10 cellular contexts compared by ENCODE assay signal in the genomic region with DNA sequence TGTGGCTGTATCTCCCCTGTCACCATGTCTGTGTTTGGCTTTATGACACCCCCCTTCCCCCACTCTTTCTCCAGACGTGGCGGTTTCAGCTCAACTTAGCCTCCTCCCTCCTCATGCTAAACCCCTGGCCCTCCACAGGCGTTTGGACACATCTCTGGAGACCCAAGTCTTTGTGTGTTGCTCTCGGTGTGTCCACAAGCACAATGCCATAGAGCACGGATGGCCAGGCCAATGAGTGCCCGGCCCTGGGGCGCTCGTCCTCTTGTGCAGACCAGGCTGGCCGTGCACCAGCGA. TPM values are rescaled to one million over a fixed set of nuclear protein-coding genes. Genes with fewer than 3 reads are reported as not detected.
DNase-seq lines count a peak whose midpoint lies in the region; ATAC-seq and TF ChIP-seq lines count a peak whose summit lies in the region.
"Had no signal": no experiment of that assay in that cellular context is flagged by ENCODE, and none has a peak within 500 bp of the region (broad histone marks: within the 10 kb centered on the region; RNA-seq: fewer than 3 reads in every experiment).

No MANE protein-coding gene starts in this region.

- H3K36me3 Mint-ChIP-seq in activated CD4-positive, alpha-beta T cell treated with anti-CD3 and anti-CD28 coated beads, Interleukin-2, amount 10 ng/mL, durations not matched to agents 24 days and 14 days (ENCODE audit: low read depth), result peaks cover 6% of the 10 kb centered on the region
- no peaks in the 10 kb centered on the region for H3K36me3 Mint-ChIP-seq in mesothelial cell of epicardium

- DNase-seq in activated CD4-positive, alpha-beta T cell treated with anti-CD3 and anti-CD28 coated beads, Interleukin-2, amount 10 ng/mL, durations not matched to agents 24 days and 14 days, result peak; percentile 66
- no peak for DNase-seq in activated CD4-positive, alpha-beta T cell treated with anti-CD3 and anti-CD28 coated beads, Interleukin-2, amount 50 U/mL, for 1 hour
- DNase-seq in coronary artery (ENCODE audit: low spot score) (no peak), mesothelial cell of epicardium (ENCODE audit: low spot score in 2 of 2, unreplicated experiment in 2 of 2) (no peak), tibial artery (peak in 1 of 2 donors; percentile 70), NCI-H1092 (lab: John Stamatoyannopoulos, UW) (no peak)

- no peaks in the 10 kb centered on the region for H3K9me3 ChIP-seq in tibial artery

- peak overlapping the region; percentile 89 for H3K4me3 Mint-ChIP-seq in activated CD4-positive, alpha-beta T cell treated with anti-CD3 and anti-CD28 coated beads, Interleukin-2, amount 10 ng/mL, durations not matched to agents 24 days and 14 days
- H3K4me3 Mint-ChIP-seq in mesothelial cell of epicardium, result peak overlapping the region; percentile 64

- H3K27me3 Mint-ChIP-seq in activated CD4-positive, alpha-beta T cell treated with anti-CD3 and anti-CD28 coated beads, Interleukin-2, amount 10 ng/mL, durations not matched to agents 24 days and 14 days, result peaks cover 12% of the 10 kb centered on the region
- H3K27me3 Mint-ChIP-seq in mesothelial cell of epicardium (ENCODE audit: low read depth), result no peaks in the 10 kb centered on the region

- H3K4me1 ChIP-seq in tibial artery, result peaks cover 0 to 38% (median 30%) of the 10 kb centered on the region in 4 donors

- intact Hi-C loops in activated CD4-positive, alpha-beta T cell treated with anti-CD3 and anti-CD28 coated beads, Interleukin-2, amount 10 ng/mL, durations not matched to agents 24 days and 14 days (cut with micrococcal nuclease), result loop anchor here (1.0 kb wide), 1 partner anchor 9 kb away; a partner anchor contains a TSS
- intact Hi-C loops in tibial artery (cut with DNase I; ENCODE audit: low total_unique reads), result no loop called here

- no peak for ATAC-seq in HG02571 (IDR thresholded peaks at IDR 0.05; ENCODE audit: unreplicated experiment)
- no peak for ATAC-seq in HG02870 (IDR thresholded peaks at IDR 0.05; ENCODE audit: unreplicated experiment)
- ATAC-seq: HCT116 had no signal

- H3K4me1 Mint-ChIP-seq in activated CD4-positive, alpha-beta T cell treated with anti-CD3 and anti-CD28 coated beads, Interleukin-2, amount 10 ng/mL, durations not matched to agents 24 days and 14 days, result peaks cover 28% of the 10 kb centered on the region
- H3K4me1 Mint-ChIP-seq in mesothelial cell of epicardium, result peaks cover 38% of the 10 kb centered on the region

- no peaks in the 10 kb centered on the region for H3K27me3 ChIP-seq in tibial artery

- H3K36me3 ChIP-seq in tibial artery, result peaks cover 2 to 15% (median 4%) of the 10 kb centered on the region in 3 donors

- H3K9me3 Mint-ChIP-seq in activated CD4-positive, alpha-beta T cell treated with anti-CD3 and anti-CD28 coated beads, Interleukin-2, amount 10 ng/mL, durations not matched to agents 24 days and 14 days, result no peaks in the 10 kb centered on the region
- H3K9me3 Mint-ChIP-seq in mesothelial cell of epicardium, result no peaks in the 10 kb centered on the region

- TF ChIP-seq CTCF in coronary artery (IDR thresholded peaks at IDR 0.05) (no peak), mesothelial cell of epicardium (IDR thresholded peaks at IDR 0.05; ENCODE audit: unreplicated experiment) (no peak), tibial artery (IDR thresholded peaks at IDR 0.05) (no peak)

- peak overlapping the region; percentile 80 for H3K27ac Mint-ChIP-seq in activated CD4-positive, alpha-beta T cell treated with anti-CD3 and anti-CD28 coated beads, Interleukin-2, amount 10 ng/mL, durations not matched to agents 24 days and 14 days
- peak overlapping the region; percentile 82 for H3K27ac Mint-ChIP-seq in mesothelial cell of epicardium

- H3K27ac ChIP-seq in coronary artery, result peak overlapping the region; percentile 85 to 97
- H3K27ac ChIP-seq in tibial artery, result peak overlapping the region; percentile 95 to 96
- H3K27ac ChIP-seq: KMS-11 had no signal

- peak overlapping the region; percentile 82 for H3K4me3 ChIP-seq in coronary artery
- peak overlapping the region; percentile 79 to 94 for H3K4me3 ChIP-seq in tibial artery

RNA-seq across cellular contexts. Expression of a gene that starts 0.5 kb away (rescaled TPM):
- total RNA-seq in activated CD4-positive, alpha-beta T cell treated with anti-CD3 and anti-CD28 coated beads, Interleukin-2, amount 10 ng/mL, durations not matched to agents 24 days and 14 days, result 60.3 and 61.1 TPM in 2 replicates
- total RNA-seq in mesothelial cell of epicardium, result 13.6 to 14.8 TPM (median 13.8 TPM) in 3 replicates

RNA-seq across cellular contexts. Expression of a gene that starts 8.7 kb away (rescaled TPM):
- 69.6 and 70.7 TPM in 2 replicates for total RNA-seq in activated CD4-positive, alpha-beta T cell treated with anti-CD3 and anti-CD28 coated beads, Interleukin-2, amount 10 ng/mL, durations not matched to agents 24 days and 14 days
- total RNA-seq in mesothelial cell of epicardium, result 277 to 312 TPM (median 299 TPM) in 3 replicates

RNA-seq across cellular contexts. Expression of a gene that starts 31.7 kb away (rescaled TPM):
- 1.8 and 2.0 TPM in 2 replicates for total RNA-seq in activated CD4-positive, alpha-beta T cell treated with anti-CD3 and anti-CD28 coated beads, Interleukin-2, amount 10 ng/mL, durations not matched to agents 24 days and 14 days
- 3.9 to 4.2 TPM (median 4.0 TPM) in 3 replicates for total RNA-seq in mesothelial cell of epicardium

RNA-seq across cellular contexts. Expression of a gene that starts 48.3 kb away (rescaled TPM):
- 0.52 TPM in 1 of 2 replicates, not detected in the other for total RNA-seq in activated CD4-positive, alpha-beta T cell treated with anti-CD3 and anti-CD28 coated beads, Interleukin-2, amount 10 ng/mL, durations not matched to agents 24 days and 14 days
- total RNA-seq in mesothelial cell of epicardium, result 4.2 to 5.9 TPM (median 4.6 TPM) in 3 replicates
